Comparison of ENCODE assay signal across 8 cellular contexts in genomic region chr1:189429610-189430009, GRCh38.
DNase-seq lines count a peak whose midpoint lies in the region; ATAC-seq and TF ChIP-seq lines count a peak whose summit lies in the region.

No MANE protein-coding gene starts in this region.

- intact Hi-C loops in activated CD4-positive, alpha-beta T cell treated with anti-CD3 and anti-CD28 coated beads for 36 hours (cut with DNase I, micrococcal nuclease): no loop called here

- no peak overlapping the region for H3K27ac Mint-ChIP-seq in activated CD4-positive, alpha-beta T cell treated with anti-CD3 and anti-CD28 coated beads for 36 hours

- no peak overlapping the region for H3K27ac ChIP-seq in hepatocyte
- H3K27ac ChIP-seq in coronary artery: no peak overlapping the region

- no peak overlapping the region for H3K4me2 ChIP-seq in hepatocyte

- H3K9me2 ChIP-seq in hepatocyte (replicated peaks; ENCODE audit: insufficient read depth): no peaks in the 10 kb centered on the region

- H3K36me3 ChIP-seq in hepatocyte (replicated peaks; ENCODE audit: insufficient read depth, low read depth): no peaks in the 10 kb centered on the region

- no peak overlapping the region for H3K4me3 Mint-ChIP-seq in activated CD4-positive, alpha-beta T cell treated with anti-CD3 and anti-CD28 coated beads for 36 hours

- H2AFZ ChIP-seq in hepatocyte: no peak overlapping the region

- H3K4me3 ChIP-seq in hepatocyte (no peak overlapping the region), coronary artery (no peak overlapping the region)

- DNase-seq in CMK (ENCODE audit: low read depth) (peak; percentile 18), HEK293T (ENCODE audit: extremely low spot score) (peak; percentile 46), RKO (ENCODE audit: low spot score) (peak; percentile 14), hepatocyte (ENCODE audit: low spot score) (peak; percentile 65), coronary artery (ENCODE audit: low spot score) (no peak)
- no peak for DNase-seq in activated CD4-positive, alpha-beta T cell treated with anti-CD3 and anti-CD28 coated beads for 36 hours

- no peaks in the 10 kb centered on the region for H3K36me3 Mint-ChIP-seq in activated CD4-positive, alpha-beta T cell treated with anti-CD3 and anti-CD28 coated beads for 36 hours (ENCODE audit: low read depth)

- no peaks in the 10 kb centered on the region for H3K9me3 ChIP-seq in hepatocyte (ENCODE audit: low read depth)

- no peaks in the 10 kb centered on the region for H3K4me1 Mint-ChIP-seq in activated CD4-positive, alpha-beta T cell treated with anti-CD3 and anti-CD28 coated beads for 36 hours

- no peak for ATAC-seq in activated CD4-positive, alpha-beta T cell treated with anti-CD3 and anti-CD28 coated beads for 36 hours
- no peak for ATAC-seq in GM21737 (IDR thresholded peaks at IDR 0.05; ENCODE audit: unreplicated experiment)
- no peak for ATAC-seq in GM21526 (IDR thresholded peaks at IDR 0.05; ENCODE audit: low FRiP score, unreplicated experiment)

- peaks cover under 1% of the 10 kb centered on the region for H3K4me1 ChIP-seq in hepatocyte (ENCODE audit: insufficient read depth)

- no peaks in the 10 kb centered on the region for H3K79me2 ChIP-seq in hepatocyte

- POLR2A ChIA-PET in HEK293T (lab: Yijun Ruan, JAX): no interaction called here
- POLR2A ChIA-PET in activated CD4-positive, alpha-beta T cell treated with anti-CD3 and anti-CD28 coated beads for 36 hours (lab: Charles Lee): no interaction called here

- CTCF ChIA-PET in HEK293T (lab: Yijun Ruan, JAX): no interaction called here
- CTCF ChIA-PET in activated CD4-positive, alpha-beta T cell treated with anti-CD3 and anti-CD28 coated beads for 36 hours (lab: Charles Lee): interaction anchor here (1.0 kb wide), 1 partner anchor 8 kb away, joined by 3 read pairs; no protein-coding TSS in a partner anchor

- H3K27me3 ChIP-seq in hepatocyte: no peaks in the 10 kb centered on the region

- H3K9me3 Mint-ChIP-seq in activated CD4-positive, alpha-beta T cell treated with anti-CD3 and anti-CD28 coated beads for 36 hours (ENCODE audit: low read depth): peaks cover 12% of the 10 kb centered on the region

- no peaks in the 10 kb centered on the region for H3K27me3 Mint-ChIP-seq in activated CD4-positive, alpha-beta T cell treated with anti-CD3 and anti-CD28 coated beads for 36 hours

- TF ChIP-seq CTCF in hepatocyte (IDR thresholded peaks at IDR 0.05; ENCODE audit: poor library complexity): peak; percentile 53
- no peak for TF ChIP-seq CTCF in coronary artery (IDR thresholded peaks at IDR 0.05)

- no peaks in the 10 kb centered on the region for H4K20me1 ChIP-seq in hepatocyte (ENCODE audit: insufficient read depth, poor library complexity, severe bottlenecking)

- 57% methylated on average over 4 of the region's 4 CpGs for WGBS in hepatocyte (ENCODE audit: low lambda C conversion rate, missing lambda C conversion rate)

TF ChIP-seq in HEK293T, 16 proteins besides CTCF, POLR2A, EP300 and RAD21:
- TF ChIP-seq CTBP1 (IDR thresholded peaks at IDR 0.05; ENCODE audit: borderline replicate concordance) (no peak), SUZ12 (IDR thresholded peaks at IDR 0.05) (no peak), ZNF384 (IDR thresholded peaks at IDR 0.05) (peak; percentile 87)
TF ChIP-seq in HEK293T: peak in this region for 1.

Comparison
In these comparisons a context has a peak if more than half of its experiments do, and no peak if none do; other contexts are left out.
1. DNase-seq: peak in CMK (single experiment), HEK293T (single experiment), RKO (single experiment) and hepatocyte (single experiment); none in activated CD4-positive, alpha-beta T cell treated with anti-CD3 and anti-CD28 coated beads for 36 hours (single experiment) and coronary artery (single experiment).